In genomic region chr12:52156757-52157565, GRCh38 we compare ENCODE assay signal across 9 cellular contexts. TPM values are rescaled to one million over a fixed set of nuclear protein-coding genes. Genes with fewer than 3 reads are reported as not detected.
DNase-seq lines count a peak whose midpoint lies in the region; ATAC-seq and TF ChIP-seq lines count a peak whose summit lies in the region.
"Had no signal": no experiment of that assay in that cellular context is flagged by ENCODE, and none has a peak within 500 bp of the region (broad histone marks: within the 10 kb centered on the region; RNA-seq: fewer than 3 reads in every experiment).

No MANE protein-coding gene starts in this region.

- ATAC-seq in GM23338 (peak; percentile 86), GM19455 (IDR thresholded peaks at IDR 0.05; ENCODE audit: unreplicated experiment) (no peak)
- peak; percentile 54 for ATAC-seq in activated CD8-positive, alpha-beta T cell treated with anti-CD3 and anti-CD28 coated beads, Interleukin-2, amount 10 ng/mL, durations not matched to agents 7 days and 5 days
- ATAC-seq in effector memory CD8-positive, alpha-beta T cell (replicated peaks) = no peak

- H2BK12ac ChIP-seq in mesenchymal stem cell (ENCODE audit: low read length in 2 of 2) = no peak overlapping the region

- no peaks in the 10 kb centered on the region; the same call in 2 of the 3 replicates for H3K36me3 Mint-ChIP-seq in GM23338 (ENCODE audit: low read depth)
- H3K36me3 Mint-ChIP-seq in activated CD8-positive, alpha-beta T cell treated with anti-CD3 and anti-CD28 coated beads, Interleukin-2, amount 10 ng/mL, durations not matched to agents 7 days and 5 days (ENCODE audit: low read depth) = no peaks in the 10 kb centered on the region
- peaks cover 8% of the 10 kb centered on the region for H3K36me3 Mint-ChIP-seq in effector memory CD8-positive, alpha-beta T cell (ENCODE audit: insufficient read depth)

- no peaks in the 10 kb centered on the region for H4K20me1 ChIP-seq in GM23338 (replicated peaks; ENCODE audit: insufficient read depth)

- H3K9me3 ChIP-seq in mesenchymal stem cell (ENCODE audit: control insufficient read depth, low read length) = no peaks in the 10 kb centered on the region

- no peaks in the 10 kb centered on the region for H3K27me3 ChIP-seq in GM23338 (ENCODE audit: insufficient read depth)
- H3K27me3 ChIP-seq in mesenchymal stem cell (ENCODE audit: control insufficient read depth in 1 of 2, insufficient read depth in 1 of 2, low read length in 2 of 2) = no peaks in the 10 kb centered on the region

- H3K36me3 ChIP-seq in GM23338 (ENCODE audit: insufficient read depth) = no peaks in the 10 kb centered on the region
- no peaks in the 10 kb centered on the region for H3K36me3 ChIP-seq in mesenchymal stem cell (ENCODE audit: control insufficient read depth in 1 of 2, insufficient read depth in 2 of 2, low read depth in 1 of 2, low read length in 2 of 2)

- TF ChIP-seq CTCF in AG10803 (conservative IDR thresholded peaks at IDR 0.05; ENCODE audit: low read length) = peak; percentile 94
- TF ChIP-seq CTCF in GM23338 (conservative IDR thresholded peaks at IDR 0.05; ENCODE audit: low read depth in 2 of 2) = peak; percentile 96 to 99

- H3K18ac ChIP-seq in mesenchymal stem cell (ENCODE audit: low read depth in 1 of 2, low read length in 2 of 2) = no peak overlapping the region

- H3K4me3 ChIP-seq in AG10803 (ENCODE audit: low read length) (no peak overlapping the region), GM23338 (no peak overlapping the region), mesenchymal stem cell (ENCODE audit: insufficient read depth in 1 of 2, low read depth in 1 of 2, low read length in 2 of 2) (no peak overlapping the region)

- H3K9me3 Mint-ChIP-seq in GM23338 = no peaks in the 10 kb centered on the region
- H3K9me3 Mint-ChIP-seq in activated CD8-positive, alpha-beta T cell treated with anti-CD3 and anti-CD28 coated beads, Interleukin-2, amount 10 ng/mL, durations not matched to agents 7 days and 5 days (ENCODE audit: insufficient read depth) = no peaks in the 10 kb centered on the region
- no peaks in the 10 kb centered on the region for H3K9me3 Mint-ChIP-seq in effector memory CD8-positive, alpha-beta T cell
- H3K9me3 Mint-ChIP-seq: stimulated activated naive CD8-positive, alpha-beta T cell treated with anti-CD3 and anti-CD28 coated beads, Interleukin-15, Interleukin-2, amounts not matched to agents 100 ng/mL and 50 ng/mL, for 24 hours had no signal

- no peaks in the 10 kb centered on the region for H3K9me2 ChIP-seq in GM23338 (ENCODE audit: insufficient read depth)

- no peaks in the 10 kb centered on the region for H3K79me1 ChIP-seq in mesenchymal stem cell (replicated peaks; ENCODE audit: low read length, poor library complexity, severe bottlenecking)

- H3F3A ChIP-seq in GM23338 (replicated peaks; ENCODE audit: low read depth) = no peaks in the 10 kb centered on the region

- no peak overlapping the region for H3K27ac Mint-ChIP-seq in GM23338
- peak overlapping the region; percentile 33 for H3K27ac Mint-ChIP-seq in activated CD8-positive, alpha-beta T cell treated with anti-CD3 and anti-CD28 coated beads, Interleukin-2, amount 10 ng/mL, durations not matched to agents 7 days and 5 days
- H3K27ac Mint-ChIP-seq in effector memory CD8-positive, alpha-beta T cell = no peak overlapping the region
- H3K27ac Mint-ChIP-seq: stimulated activated naive CD8-positive, alpha-beta T cell treated with anti-CD3 and anti-CD28 coated beads, Interleukin-15, Interleukin-2, amounts not matched to agents 100 ng/mL and 50 ng/mL, for 24 hours had no signal

- H3K4me1 ChIP-seq in GM23338 (ENCODE audit: insufficient read depth) = no peaks in the 10 kb centered on the region
- peaks cover 13% of the 10 kb centered on the region for H3K4me1 ChIP-seq in mesenchymal stem cell (ENCODE audit: control insufficient read depth, insufficient read depth, low read depth, low read length)

- CTCF ChIA-PET in activated CD8-positive, alpha-beta T cell treated with anti-CD3 and anti-CD28 coated beads, Interleukin-2, amount 10 ng/mL, durations not matched to agents 7 days and 5 days (lab: Charles Lee) = interaction anchor here (0.6 to 3.6 kb wide), 19 partner anchors 16 to 728 kb away, joined by 3 to 25 read pairs (median 4); no protein-coding TSS in a partner anchor

- H2AFZ ChIP-seq in GM23338 = no peak overlapping the region; the same call in 1 of the 2 replicates
- H2AFZ ChIP-seq in mesenchymal stem cell (ENCODE audit: low read depth, low read length) = no peak overlapping the region

- no peak overlapping the region for H3K4ac ChIP-seq in mesenchymal stem cell (ENCODE audit: low read depth in 1 of 2, low read length in 2 of 2)

- H3K4me3 Mint-ChIP-seq in GM23338 = no peak overlapping the region
- no peak overlapping the region for H3K4me3 Mint-ChIP-seq in activated CD8-positive, alpha-beta T cell treated with anti-CD3 and anti-CD28 coated beads, Interleukin-2, amount 10 ng/mL, durations not matched to agents 7 days and 5 days
- H3K4me3 Mint-ChIP-seq in effector memory CD8-positive, alpha-beta T cell = no peak overlapping the region
- H3K4me3 Mint-ChIP-seq: stimulated activated naive CD8-positive, alpha-beta T cell treated with anti-CD3 and anti-CD28 coated beads, Interleukin-15, Interleukin-2, amounts not matched to agents 100 ng/mL and 50 ng/mL, for 24 hours had no signal

- H2BK5ac ChIP-seq in mesenchymal stem cell (ENCODE audit: low read depth, low read length, poor library complexity, severe bottlenecking) = no peak overlapping the region

- H2AK5ac ChIP-seq in mesenchymal stem cell (ENCODE audit: low read length, severe bottlenecking) = peak overlapping the region; percentile 14

- no peak overlapping the region for H2BK120ac ChIP-seq in mesenchymal stem cell (ENCODE audit: low read depth, low read length)

- H3K4me1 Mint-ChIP-seq in GM23338 = no peaks in the 10 kb centered on the region; the same call in 1 of the 3 replicates
- H3K4me1 Mint-ChIP-seq in activated CD8-positive, alpha-beta T cell treated with anti-CD3 and anti-CD28 coated beads, Interleukin-2, amount 10 ng/mL, durations not matched to agents 7 days and 5 days (ENCODE audit: low read depth) = peaks cover 27% of the 10 kb centered on the region
- H3K4me1 Mint-ChIP-seq in effector memory CD8-positive, alpha-beta T cell (ENCODE audit: low read depth in 2 of 2) = peaks cover 14 to 19% of the 10 kb centered on the region in 2 donors

- H2BK15ac ChIP-seq in mesenchymal stem cell (ENCODE audit: low read depth, poor library complexity, severe bottlenecking) = no peak overlapping the region

- H3K27me3 Mint-ChIP-seq in GM23338 (ENCODE audit: insufficient read depth, low read depth, poor library complexity) = peaks cover 7% of the 10 kb centered on the region
- H3K27me3 Mint-ChIP-seq in activated CD8-positive, alpha-beta T cell treated with anti-CD3 and anti-CD28 coated beads, Interleukin-2, amount 10 ng/mL, durations not matched to agents 7 days and 5 days (ENCODE audit: low read depth) = peaks cover 2% of the 10 kb centered on the region
- peaks cover 0 to 7% of the 10 kb centered on the region in 2 donors for H3K27me3 Mint-ChIP-seq in effector memory CD8-positive, alpha-beta T cell
- H3K27me3 Mint-ChIP-seq: stimulated activated naive CD8-positive, alpha-beta T cell treated with anti-CD3 and anti-CD28 coated beads, Interleukin-15, Interleukin-2, amounts not matched to agents 100 ng/mL and 50 ng/mL, for 24 hours had no signal

- no peak overlapping the region for H4K8ac ChIP-seq in mesenchymal stem cell (ENCODE audit: low read length)

- H3K9ac ChIP-seq in mesenchymal stem cell (ENCODE audit: low read length) = no peak overlapping the region

- H3K14ac ChIP-seq in mesenchymal stem cell (ENCODE audit: low read length in 2 of 2) = peak overlapping the region in 1 of 2 experiments; percentile 18

- no peak overlapping the region for H3K4me2 ChIP-seq in GM23338
- no peak overlapping the region for H3K4me2 ChIP-seq in mesenchymal stem cell (ENCODE audit: low read length, poor library complexity, severe bottlenecking)

- no peak overlapping the region for H4K91ac ChIP-seq in mesenchymal stem cell (ENCODE audit: low read length)

- WGBS in mesenchymal stem cell = 64% methylated on average over 11 of the region's 15 CpGs

- DNase-seq in AG10803 (ENCODE audit: low read depth) (peak; percentile 42), GM23338 (ENCODE audit: low spot score) (peak; percentile 92), NCI-H526 treated with DMSO at 0.1 percent for 48 hours (lab: John Stamatoyannopoulos, UW) (peak; percentile 39), mesenchymal stem cell (peak; percentile 62)
- DNase-seq in activated CD8-positive, alpha-beta T cell treated with anti-CD3 and anti-CD28 coated beads, Interleukin-2, amount 10 ng/mL, durations not matched to agents 7 days and 5 days = peak; percentile 81
- peak; percentile 58 to 67 (median 63) for DNase-seq in effector memory CD8-positive, alpha-beta T cell
- DNase-seq in stimulated activated CD8-positive, alpha-beta memory T cell treated with anti-CD3 and anti-CD28 coated beads, Interleukin-2, amount 100 ng/mL, for 48 hours (ENCODE audit: low read depth in 2 of 2) = peak; percentile 47 to 68

- no peak overlapping the region for H3K27ac ChIP-seq in GM23338 (ENCODE audit: low read depth)
- no peak overlapping the region for H3K27ac ChIP-seq in mesenchymal stem cell (ENCODE audit: low read length, poor library complexity, severe bottlenecking)

- no peaks in the 10 kb centered on the region for H3K79me2 ChIP-seq in GM23338 (replicated peaks; ENCODE audit: insufficient read depth)

- peak overlapping the region in 1 of 2 experiments; percentile 34 for H3K23ac ChIP-seq in mesenchymal stem cell (ENCODE audit: low read length in 2 of 2)

- POLR2A ChIA-PET in activated CD8-positive, alpha-beta T cell treated with anti-CD3 and anti-CD28 coated beads, Interleukin-2, amount 10 ng/mL, durations not matched to agents 7 days and 5 days (lab: Charles Lee) = no interaction called here

TF ChIP-seq in GM23338, 12 proteins besides CTCF, POLR2A, EP300 and RAD21:
- TF ChIP-seq CREB1 (CRISPR knock-in tag; IDR thresholded peaks at IDR 0.05; ENCODE audit: low read depth) (peak; percentile 34), ZNF331 (CRISPR knock-in tag; IDR thresholded peaks at IDR 0.05; ENCODE audit: low read depth) (no peak)
TF ChIP-seq in GM23338: peak in this region for 1.

RNA-seq across cellular contexts. Expression of gene KRT80, which starts 34.9 kb away (rescaled TPM):
- total RNA-seq in GM23338 (2014; rRNA removed; shearing (Covaris generic)) = not detected in 2 replicates
- not detected in 2 replicates for polyA plus RNA-seq in GM23338 (2016; fragmentation: Nextera tagmentation; extraction: Ambion mirVana)
- total RNA-seq in activated CD8-positive, alpha-beta T cell treated with anti-CD3 and anti-CD28 coated beads, Interleukin-2, amount 10 ng/mL, durations not matched to agents 7 days and 5 days = not detected
- 0.72 TPM for polyA plus RNA-seq in mesenchymal stem cell (2013, experiment 1 of 2)
- 0.84 TPM for polyA plus RNA-seq in mesenchymal stem cell (2013, experiment 2 of 2)

Comparison
In these comparisons a context has a peak if more than half of its experiments do, and no peak if none do; other contexts are left out.
1. DNase-seq: peak in every context shown above with its lines; median percentile 92 in GM23338; 81 in activated CD8-positive, alpha-beta T cell treated with anti-CD3 and anti-CD28 coated beads, Interleukin-2, amount 10 ng/mL, durations not matched to agents 7 days and 5 days; 63 in effector memory CD8-positive, alpha-beta T cell; 62 in mesenchymal stem cell; 58 in stimulated activated CD8-positive, alpha-beta memory T cell treated with anti-CD3 and anti-CD28 coated beads, Interleukin-2, amount 100 ng/mL, for 48 hours; 42 in AG10803; 39 in NCI-H526 treated with DMSO at 0.1 percent for 48 hours.
2. ATAC-seq: peak in GM23338 (single experiment) and activated CD8-positive, alpha-beta T cell treated with anti-CD3 and anti-CD28 coated beads, Interleukin-2, amount 10 ng/mL, durations not matched to agents 7 days and 5 days (single experiment); none in effector memory CD8-positive, alpha-beta T cell (single experiment) and GM19455 (single experiment).